In genomic region chr7:7897509-7897908, GRCh38 we compare ENCODE assay signal across 1 cellular context.
TF ChIP-seq lines count a peak whose summit lies in the region.

No MANE protein-coding gene starts in this region.

TF ChIP-seq in GM23338, 12 proteins besides CTCF, POLR2A, EP300 and RAD21:
- no peak for TF ChIP-seq ZNF462 (CRISPR knock-in tag; IDR thresholded peaks at IDR 0.05)
- TF ChIP-seq NANOG (IDR thresholded peaks at IDR 0.05; ENCODE audit: borderline replicate concordance), result no peak
